In the genomic region with DNA sequence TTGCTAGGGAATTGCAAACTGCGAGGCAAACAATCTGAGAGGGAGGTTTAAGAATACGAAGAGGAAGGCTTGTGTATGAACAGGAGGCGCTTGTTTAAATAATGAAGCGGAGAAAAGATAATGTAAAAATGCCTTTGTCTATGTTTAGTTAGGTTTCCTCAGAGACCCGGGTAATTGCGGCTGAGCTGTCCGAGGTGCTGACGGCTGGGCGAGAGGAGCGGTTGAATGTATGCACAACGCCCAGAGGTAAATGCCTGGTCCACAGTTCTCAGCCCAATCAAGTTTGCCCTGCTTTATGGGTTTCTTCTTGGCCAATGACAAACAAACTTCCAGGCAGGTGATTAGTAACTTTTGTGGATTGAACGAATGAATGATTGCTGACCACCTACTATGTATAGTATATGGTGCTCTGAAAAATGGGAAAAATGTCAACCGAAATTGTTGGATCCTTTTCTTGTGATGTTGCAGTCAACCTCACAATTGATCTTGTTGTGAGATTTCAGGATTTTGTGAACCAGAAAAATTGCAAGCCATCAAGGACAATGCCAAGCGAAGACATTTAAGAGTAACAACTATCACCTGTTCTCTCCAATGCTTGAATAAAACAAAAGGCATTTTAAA, we compare ENCODE assay signal across 9 cellular contexts. TPM values are rescaled to one million over a fixed set of nuclear protein-coding genes. Genes with fewer than 3 reads are reported as not detected.
DNase-seq lines count a peak whose midpoint lies in the region; ATAC-seq lines count a peak whose summit lies in the region.
"Had no signal": no experiment of that assay in that cellular context is flagged by ENCODE, and none has a peak within 500 bp of the region (broad histone marks: within the 10 kb centered on the region; RNA-seq: fewer than 3 reads in every experiment).

No MANE protein-coding gene starts in this region.

- no peaks in the 10 kb centered on the region for H3K4me1 Mint-ChIP-seq in activated CD4-positive, alpha-beta memory T cell treated with anti-CD3 and anti-CD28 coated beads, Interleukin-2, amount 10 ng/mL, durations not matched to agents 7 days and 5 days
- H3K4me1 Mint-ChIP-seq: nephron had no signal

- no peak overlapping the region for H3K27ac Mint-ChIP-seq in activated CD4-positive, alpha-beta memory T cell treated with anti-CD3 and anti-CD28 coated beads, Interleukin-2, amount 10 ng/mL, durations not matched to agents 7 days and 5 days
- H3K27ac Mint-ChIP-seq: nephron had no signal

- no peaks in the 10 kb centered on the region for H3K36me3 Mint-ChIP-seq in activated CD4-positive, alpha-beta memory T cell treated with anti-CD3 and anti-CD28 coated beads, Interleukin-2, amount 10 ng/mL, durations not matched to agents 7 days and 5 days (ENCODE audit: low read depth)

- CTCF ChIA-PET in activated CD4-positive, alpha-beta memory T cell treated with anti-CD3 and anti-CD28 coated beads, Interleukin-2, amount 10 ng/mL, durations not matched to agents 7 days and 5 days (lab: Charles Lee), result no interaction called here

- no peak overlapping the region for H3K4me3 Mint-ChIP-seq in activated CD4-positive, alpha-beta memory T cell treated with anti-CD3 and anti-CD28 coated beads, Interleukin-2, amount 10 ng/mL, durations not matched to agents 7 days and 5 days
- H3K4me3 Mint-ChIP-seq: nephron had no signal

- DNase-seq in AML-193 (lab: John Stamatoyannopoulos, UW) (peak; percentile 4 to 5), HuH-7 (ENCODE audit: low spot score) (peak; percentile 73), germinal center (ENCODE audit: low spot score) (peak; percentile 34), GF-D8 (lab: John Stamatoyannopoulos, UW) (no peak), NCI-H510A treated with DMSO at 0.1 percent for 48 hours (lab: John Stamatoyannopoulos, UW) (no peak)
- DNase-seq in activated CD4-positive, alpha-beta memory T cell treated with anti-CD3 and anti-CD28 coated beads, Interleukin-2, amount 10 ng/mL, durations not matched to agents 7 days and 5 days, result peak; percentile 57
- DNase-seq in stimulated activated CD4-positive, alpha-beta T cell treated with anti-CD3 and anti-CD28 coated beads, Interleukin-4, amount 100 ng/mL, for 24 hours, result peak; percentile 44

- no peak for ATAC-seq in HG02571 (IDR thresholded peaks at IDR 0.05; ENCODE audit: unreplicated experiment)

- no peaks in the 10 kb centered on the region for H3K9me3 Mint-ChIP-seq in activated CD4-positive, alpha-beta memory T cell treated with anti-CD3 and anti-CD28 coated beads, Interleukin-2, amount 10 ng/mL, durations not matched to agents 7 days and 5 days
- H3K9me3 Mint-ChIP-seq: nephron had no signal

- peaks cover 26% of the 10 kb centered on the region for H3K27me3 Mint-ChIP-seq in activated CD4-positive, alpha-beta memory T cell treated with anti-CD3 and anti-CD28 coated beads, Interleukin-2, amount 10 ng/mL, durations not matched to agents 7 days and 5 days

- POLR2A ChIA-PET in activated CD4-positive, alpha-beta memory T cell treated with anti-CD3 and anti-CD28 coated beads, Interleukin-2, amount 10 ng/mL, durations not matched to agents 7 days and 5 days (lab: Charles Lee), result no interaction called here

RNA-seq across cellular contexts. Expression of a gene that starts 38.3 kb away (rescaled TPM):
- not detected for total RNA-seq in activated CD4-positive, alpha-beta memory T cell treated with anti-CD3 and anti-CD28 coated beads, Interleukin-2, amount 10 ng/mL, durations not matched to agents 7 days and 5 days

Comparison
In these comparisons a context has a peak if more than half of its experiments do, and no peak if none do; other contexts are left out.
1. DNase-seq: peak in AML-193 (2 of 2), HuH-7 (single experiment), activated CD4-positive, alpha-beta memory T cell treated with anti-CD3 and anti-CD28 coated beads, Interleukin-2, amount 10 ng/mL, durations not matched to agents 7 days and 5 days (single experiment), germinal center (single experiment) and stimulated activated CD4-positive, alpha-beta T cell treated with anti-CD3 and anti-CD28 coated beads, Interleukin-4, amount 100 ng/mL, for 24 hours (single experiment); none in GF-D8 (single experiment) and NCI-H510A treated with DMSO at 0.1 percent for 48 hours (single experiment).